In genomic region chr1:238491265-238491664, GRCh38 we compare ENCODE assay signal across 31 cellular contexts.
"Had no signal": no experiment of that assay in that cellular context is flagged by ENCODE, and none has a peak within 500 bp of the region (broad histone marks: within the 10 kb centered on the region; RNA-seq: fewer than 3 reads in every experiment).

No MANE protein-coding gene starts in this region.

- H3K27me3 ChIP-seq: adrenal gland, ascending aorta, body of pancreas, brain microvascular endothelial cell, breast epithelium, cardiac muscle cell had no signal

- H3K36me3 ChIP-seq: adrenal gland, ascending aorta, brain microvascular endothelial cell, breast epithelium, cardiac muscle cell had no signal

- H3K9me3 ChIP-seq: adrenal gland, ascending aorta, body of pancreas, breast epithelium had no signal

- ATAC-seq: activated naive CD4-positive, alpha-beta T cell treated with anti-CD3 and anti-CD28 coated beads, Interleukin-2, amount 50 U/mL, for 72 hours; activated naive CD8-positive, alpha-beta T cell treated with anti-CD3 and anti-CD28 coated beads, Interleukin-2, amount 50 U/mL, for 24 hours; activated T-cell treated with anti-CD3 and anti-CD28 coated beads, Interleukin-2, amount 50 U/mL, for 4 hours; activated T-cell treated with anti-CD3 and anti-CD28 coated beads, Interleukin-2, amount 50 U/mL, for 72 hours; activated T-helper 17 cell treated with anti-CD3 and anti-CD28 coated beads, Interleukin-2, amount 50 U/mL, for 72 hours; body of pancreas had no signal

- H3K27ac ChIP-seq: adrenal gland, ascending aorta, body of pancreas, brain microvascular endothelial cell, breast epithelium, cardiac muscle cell had no signal

- DNase-seq: activated effector memory CD4-positive, alpha-beta T cell treated with anti-CD3 and anti-CD28 coated beads, Interleukin-2, amount 50 U/mL, for 16 hours; activated effector memory CD4-positive, alpha-beta T cell treated with Interleukin-2 at 50 U/mL for 16 hours; activated gamma-delta T cell; activated gamma-delta T cell treated with Interleukin-2 at 50 U/mL for 16 hours; activated naive CD4-positive, alpha-beta T cell; activated naive CD4-positive, alpha-beta T cell treated with anti-CD3 and anti-CD28 coated beads for 36 hours; activated naive CD4-positive, alpha-beta T cell treated with anti-CD3 and anti-CD28 coated beads, Interleukin-2, amount 10 ng/mL, durations not matched to agents 7 days and 5 days; activated naive CD4-positive, alpha-beta T cell treated with anti-CD3 and anti-CD28 coated beads, Interleukin-2, amount 50 U/mL, for 16 hours; activated naive CD4-positive, alpha-beta T cell treated with Interleukin-2 at 50 U/mL for 16 hours; activated naive CD8-positive, alpha-beta T cell treated with anti-CD3 and anti-CD28 coated beads for 36 hours; activated naive CD8-positive, alpha-beta T cell treated with anti-CD3 and anti-CD28 coated beads, Interleukin-2, amount 10 ng/mL, durations not matched to agents 7 days and 5 days; activated naive CD8-positive, alpha-beta T cell treated with anti-CD3 and anti-CD28 coated beads, Interleukin-2, amount 50 U/mL, for 24 hours; activated T-cell treated with anti-CD3 and anti-CD28 coated beads, Interleukin-2, amount 50 U/mL, for 1 hour; activated T-cell treated with anti-CD3 and anti-CD28 coated beads, Interleukin-2, amount 50 U/mL, for 24 hours; activated T-cell treated with anti-CD3 and anti-CD28 coated beads, Interleukin-2, amount 50 U/mL, for 4 hours; activated T-cell treated with anti-CD3 and anti-CD28 coated beads, Interleukin-2, amount 50 U/mL, for 48 hours; activated T-cell treated with anti-CD3 and anti-CD28 coated beads, Interleukin-2, amount 50 U/mL, for 72 hours; adrenal gland; amniotic stem cell; amygdala; anterior cingulate cortex; aorta; body of pancreas; brain microvascular endothelial cell; central memory CD4-positive, alpha-beta T cell; cerebellar nuclear complex had no signal

- H3K4me1 ChIP-seq: adrenal gland, ascending aorta, body of pancreas, breast epithelium had no signal

- H3K4me3 ChIP-seq: adrenal gland, ascending aorta, body of pancreas, breast epithelium, cardiac muscle cell had no signal
